ENCODE assay signal across 25 cellular contexts in genomic region chr18:36568487-36568886, GRCh38.
"Had no signal": no experiment of that assay in that cellular context is flagged by ENCODE, and none has a peak within 500 bp of the region (broad histone marks: within the 10 kb centered on the region; RNA-seq: fewer than 3 reads in every experiment).

No MANE protein-coding gene starts in this region.

- H3K27ac ChIP-seq: body of pancreas, lower lobe of right lung, pancreas, psoas muscle, tibial artery had no signal

- H3K27me3 ChIP-seq: body of pancreas, gastroesophageal sphincter, pancreas, tibial artery had no signal

- ATAC-seq: activated CD8-positive, alpha-beta T cell treated with anti-CD3 and anti-CD28 coated beads for 36 hours; activated naive CD8-positive, alpha-beta T cell treated with anti-CD3 and anti-CD28 coated beads, Interleukin-2, amount 50 U/mL, for 24 hours; body of pancreas; esophagus mucosa; gastroesophageal sphincter; left colon; lower lobe of right lung; mucosa of descending colon; pancreas; psoas muscle had no signal

- H3K4me1 ChIP-seq: body of pancreas, lower lobe of right lung, pancreas, psoas muscle had no signal

- DNase-seq: activated CD4-positive, alpha-beta T cell treated with anti-CD3 and anti-CD28 coated beads for 48 hours; activated CD8-positive, alpha-beta T cell treated with anti-CD3 and anti-CD28 coated beads for 36 hours; activated gamma-delta T cell; activated naive CD4-positive, alpha-beta T cell treated with anti-CD3 and anti-CD28 coated beads, Interleukin-2, amount 50 U/mL, for 16 hours; activated naive CD8-positive, alpha-beta T cell treated with anti-CD3 and anti-CD28 coated beads, Interleukin-2, amount 50 U/mL, for 24 hours; anterior cingulate cortex; body of pancreas; central memory CD4-positive, alpha-beta T cell; dermis blood vessel endothelial cell; effector CD8-positive, alpha-beta T cell; head of caudate nucleus; islet precursor cell; left colon; lower lobe of right lung; mesendoderm; mucosa of descending colon; nephron progenitor cell; pancreas; psoas muscle; right cardiac atrium; stimulated activated CD4-positive, alpha-beta T cell treated with anti-CD3 and anti-CD28 coated beads, Interleukin-1b, Interleukin-23, amount 100 ng/mL, for 48 hours; T-helper 2 cell; tibial artery had no signal

- H3K9me3 ChIP-seq: body of pancreas, gastroesophageal sphincter, lower lobe of right lung, mucosa of descending colon, pancreas, psoas muscle, tibial artery had no signal

- H3K4me3 ChIP-seq: body of pancreas, gastroesophageal sphincter, lower lobe of right lung, mucosa of descending colon, pancreas, psoas muscle, tibial artery had no signal

- H3K36me3 ChIP-seq: gastroesophageal sphincter, lower lobe of right lung, pancreas, tibial artery had no signal

- FAIRE-seq: pancreas had no signal
